Comparison of ENCODE assay signal across 1 cellular context in the genomic region with DNA sequence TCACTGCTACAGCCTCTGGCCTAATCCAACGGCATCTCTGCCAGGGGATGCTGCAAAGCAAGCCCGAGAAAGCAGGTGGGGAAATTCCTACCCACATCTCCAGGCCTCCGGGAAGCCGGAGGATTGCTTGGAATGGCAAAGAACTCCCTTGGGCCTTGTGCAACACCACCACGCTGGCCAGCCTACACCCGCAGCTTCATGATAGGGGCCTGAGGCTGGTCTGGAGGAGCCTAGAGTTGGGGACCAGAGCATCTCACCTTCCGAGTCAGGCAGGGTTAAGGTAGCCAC.
A peak's percentile ranks its signal among the peaks of the same experiment; 100 is the strongest.
TF ChIP-seq lines count a peak whose summit lies in the region.

No MANE protein-coding gene starts in this region.

TF ChIP-seq in WTC11, 78 proteins besides CTCF, POLR2A, EP300 and RAD21:
- TF ChIP-seq HMGXB4 (CRISPR knock-in tag; IDR thresholded peaks at IDR 0.05) (no peak), MLX (CRISPR knock-in tag; IDR thresholded peaks at IDR 0.05) (peak; percentile 60; the same call in 1 of the 2 replicates), ZNF232 (CRISPR knock-in tag; IDR thresholded peaks at IDR 0.05) (no peak), FOXJ3 (CRISPR knock-in tag; IDR thresholded peaks at IDR 0.05; ENCODE audit: borderline replicate concordance) (no peak), ZNF138 (CRISPR knock-in tag; conservative IDR thresholded peaks at IDR 0.05) (no peak)
